Comparison of ENCODE assay signal across 13 cellular contexts in the genomic region with DNA sequence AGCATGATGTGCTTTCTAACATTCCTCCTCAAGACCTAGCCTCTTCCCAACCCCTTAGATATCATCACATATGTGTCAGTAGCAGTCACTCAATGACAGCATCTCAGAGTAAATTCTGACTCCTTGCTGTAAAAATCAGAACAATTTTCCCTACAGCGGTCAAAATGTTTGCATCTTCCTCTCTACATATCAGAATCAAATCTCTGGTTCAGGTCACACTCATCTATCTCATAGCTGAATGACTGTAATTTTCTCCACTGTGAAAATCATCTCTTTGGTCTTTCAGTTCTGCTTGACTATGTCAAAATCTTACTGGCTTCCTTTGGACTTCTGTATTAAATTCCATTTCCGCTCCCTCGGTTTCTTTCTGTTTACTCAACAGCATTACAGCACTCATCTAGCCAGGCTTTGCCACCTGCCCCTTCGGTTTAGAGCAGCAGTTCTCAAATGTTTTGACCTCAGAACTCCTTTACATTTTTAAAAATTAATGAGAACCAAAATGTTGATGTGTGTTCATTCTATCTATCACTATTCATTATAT.
"Had no signal": no experiment of that assay in that cellular context is flagged by ENCODE, and none has a peak within 500 bp of the region (broad histone marks: within the 10 kb centered on the region; RNA-seq: fewer than 3 reads in every experiment).

No MANE protein-coding gene starts in this region.

- H3K4me1 ChIP-seq: breast epithelium had no signal

- H3K27ac Mint-ChIP-seq: activated naive CD8-positive, alpha-beta T cell; natural killer cell; stimulated activated naive CD8-positive, alpha-beta T cell treated with anti-CD3 and anti-CD28 coated beads, Interleukin-15, Interleukin-2, amounts not matched to agents 100 ng/mL and 50 ng/mL, for 24 hours; T-helper 1 cell treated with Interleukin-12 subunit alpha and Interleukin-12 subunit beta and Interleukin-4 antibody, amounts not matched to agents 30 μg/mL and 1 μg/mL, for 36 hours; WTC11 had no signal

- H3K4me3 ChIP-seq: breast epithelium, dorsolateral prefrontal cortex had no signal

- H3K9me3 Mint-ChIP-seq: natural killer cell; stimulated activated naive CD8-positive, alpha-beta T cell treated with anti-CD3 and anti-CD28 coated beads, Interleukin-15, Interleukin-2, amounts not matched to agents 100 ng/mL and 50 ng/mL, for 24 hours; T-helper 1 cell treated with Interleukin-12 subunit alpha and Interleukin-12 subunit beta and Interleukin-4 antibody, amounts not matched to agents 30 μg/mL and 1 μg/mL, for 36 hours had no signal

- DNase-seq: activated CD4-positive, alpha-beta T cell treated with anti-CD3 and anti-CD28 coated beads, Interleukin-2, amount 50 U/mL, for 1 hour; activated effector memory CD4-positive, alpha-beta T cell treated with anti-CD3 and anti-CD28 coated beads, Interleukin-2, amount 50 U/mL, for 16 hours; anterior cingulate cortex; dorsolateral prefrontal cortex; hypothalamus; left cardiac atrium; natural killer cell; stimulated activated CD4-positive, alpha-beta T cell treated with anti-CD3 and anti-CD28 coated beads, Interleukin-4, amount 100 ng/mL, for 1 hour had no signal

- H3K27me3 Mint-ChIP-seq: stimulated activated naive CD8-positive, alpha-beta T cell treated with anti-CD3 and anti-CD28 coated beads, Interleukin-15, Interleukin-2, amounts not matched to agents 100 ng/mL and 50 ng/mL, for 24 hours had no signal

- H3K36me3 ChIP-seq: breast epithelium had no signal

- H3K27me3 ChIP-seq: breast epithelium, dorsolateral prefrontal cortex had no signal

- H3K36me3 Mint-ChIP-seq: natural killer cell had no signal

- H3K4me1 Mint-ChIP-seq: natural killer cell, WTC11 had no signal

- H3K4me3 Mint-ChIP-seq: activated naive CD8-positive, alpha-beta T cell; natural killer cell; stimulated activated naive CD8-positive, alpha-beta T cell treated with anti-CD3 and anti-CD28 coated beads, Interleukin-15, Interleukin-2, amounts not matched to agents 100 ng/mL and 50 ng/mL, for 24 hours; T-helper 1 cell treated with Interleukin-12 subunit alpha and Interleukin-12 subunit beta and Interleukin-4 antibody, amounts not matched to agents 30 μg/mL and 1 μg/mL, for 36 hours; WTC11 had no signal

- H3K9me3 ChIP-seq: breast epithelium had no signal

- ATAC-seq: left cardiac atrium, natural killer cell, WTC11 had no signal

- H3K27ac ChIP-seq: breast epithelium, dorsolateral prefrontal cortex had no signal
